Comparison of ENCODE assay signal across 14 cellular contexts in the genomic region with DNA sequence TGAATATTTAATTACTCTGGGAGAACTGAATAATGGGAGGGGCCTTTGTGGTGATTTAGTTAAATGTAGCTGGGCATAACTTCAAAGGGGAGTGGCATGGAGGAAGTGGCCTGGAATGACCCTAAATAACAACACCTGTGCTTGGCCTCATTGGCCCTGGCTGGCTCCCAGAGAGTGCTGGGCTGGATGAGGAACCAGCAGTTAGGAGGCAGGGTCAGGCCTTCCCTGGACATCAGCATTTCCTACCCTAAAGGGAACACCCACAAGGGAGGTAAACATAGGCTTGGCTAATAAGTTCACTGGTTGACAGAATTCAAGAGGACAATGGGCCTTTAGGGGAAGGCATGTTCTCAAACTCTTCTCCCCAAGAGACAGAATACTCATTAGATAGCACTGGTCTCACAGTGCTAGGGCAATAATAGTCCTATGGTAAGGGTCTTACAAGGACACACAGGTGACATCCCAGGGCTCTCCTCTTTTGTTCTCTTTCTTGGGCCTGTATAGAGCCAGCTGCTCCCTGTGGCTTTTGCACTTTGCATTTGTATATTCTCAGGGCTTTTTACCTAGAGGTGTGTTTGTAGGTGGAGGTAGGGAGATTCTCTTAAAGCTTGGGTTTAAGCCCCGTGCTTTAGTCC.
"Had no signal": no experiment of that assay in that cellular context is flagged by ENCODE, and none has a peak within 500 bp of the region (broad histone marks: within the 10 kb centered on the region; RNA-seq: fewer than 3 reads in every experiment).

No MANE protein-coding gene starts in this region.

- ATAC-seq: activated T-helper 17 cell treated with anti-CD3 and anti-CD28 coated beads, Interleukin-2, amount 50 U/mL, for 72 hours; foreskin keratinocyte; right cardiac atrium had no signal

- H3K9me3 ChIP-seq: prostate gland, suprapubic skin had no signal

- H3K27me3 ChIP-seq: foreskin keratinocyte, suprapubic skin had no signal

- H3K36me3 ChIP-seq: prostate gland, suprapubic skin had no signal

- H3K27ac ChIP-seq: foreskin keratinocyte, prostate gland, suprapubic skin had no signal

- H3K4me3 ChIP-seq: prostate gland, smooth muscle cell, suprapubic skin had no signal

- DNase-seq: activated CD4-positive, alpha-beta T cell treated with anti-CD3 and anti-CD28 coated beads for 1 hour; activated CD4-positive, alpha-beta T cell treated with anti-CD3 and anti-CD28 coated beads, Interleukin-2, amount 50 U/mL, for 4 hours; activated naive CD4-positive, alpha-beta T cell treated with Interleukin-2 at 50 U/mL for 16 hours; aorta; effector memory CD4-positive, alpha-beta T cell; foreskin keratinocyte; mesendoderm; nephron progenitor cell; occipital lobe; right cardiac atrium had no signal

- H3K4me1 ChIP-seq: foreskin keratinocyte, prostate gland, suprapubic skin had no signal
